In the genomic region with DNA sequence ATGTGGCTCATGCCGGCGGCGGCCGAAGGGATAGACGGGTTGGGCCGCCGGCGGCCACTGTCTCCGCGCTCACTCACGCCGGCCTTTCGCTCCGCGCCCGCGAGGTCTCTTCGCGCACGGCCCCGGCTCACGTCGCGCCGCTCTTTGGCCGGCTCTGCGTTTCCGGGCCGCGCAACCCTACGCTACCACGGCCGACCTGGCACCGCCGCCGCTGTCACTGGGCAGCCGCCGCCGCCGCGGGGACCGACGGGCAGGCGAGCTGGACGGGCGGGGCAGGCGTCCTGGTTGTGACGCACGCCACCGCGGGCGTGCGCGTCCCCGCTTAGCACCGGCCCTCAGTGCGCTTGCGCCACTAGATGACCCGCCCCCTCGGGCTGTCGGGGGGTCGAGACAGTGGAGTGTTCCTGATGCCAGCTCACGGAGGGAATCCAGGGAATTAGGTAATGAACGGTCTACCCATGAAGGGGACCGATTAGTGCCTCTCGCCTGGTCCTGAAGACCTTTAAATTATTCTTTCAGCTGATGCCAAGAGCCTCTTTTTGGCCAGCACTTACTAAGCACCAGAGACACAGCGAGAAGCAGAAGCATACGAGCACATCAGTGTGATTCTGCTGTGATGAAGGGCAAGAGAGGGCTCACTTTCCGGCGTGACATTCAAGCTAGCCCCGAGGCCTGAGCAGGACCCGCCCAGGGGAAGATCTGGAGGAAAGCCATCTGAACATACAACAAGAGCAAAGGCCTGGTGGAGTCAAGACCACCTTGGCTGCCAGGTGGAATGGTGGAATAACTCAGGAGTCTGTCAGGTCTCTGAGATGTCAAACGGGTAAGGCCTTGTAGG, we compare ENCODE assay signal across 8 cellular contexts. TPM values are rescaled to one million over a fixed set of nuclear protein-coding genes. Genes with fewer than 3 reads are reported as not detected.
DNase-seq lines count a peak whose midpoint lies in the region; FAIRE-seq and TF ChIP-seq lines count a peak whose summit lies in the region.

A gene (minus strand): TSS at position 289 of the 838 bp plus-strand sequence. CDS start 278 bp downstream, at position 11.

- H3K27ac Mint-ChIP-seq in mesothelial cell of epicardium: peak within 1 kb of the TSS; percentile 93

- H3K9me2 ChIP-seq in OCI-LY1 (ENCODE audit: low read depth, low read length): no peaks in the 10 kb centered on the region

- H3K79me2 ChIP-seq in OCI-LY1 (ENCODE audit: insufficient read depth, low read length): peaks cover 20% of the 10 kb centered on the region
- H3K79me2 ChIP-seq in endothelial cell of umbilical vein (ENCODE audit: control insufficient read depth, insufficient read depth, low read length): peaks cover 17% of the 10 kb centered on the region

- BruUV-seq in endothelial cell of umbilical vein (replicated peaks; lab: Mats Ljungman, UMichigan): TSS peak; percentile 47

- H3K4me3 Mint-ChIP-seq in mesothelial cell of epicardium: peak within 1 kb of the TSS; percentile 81

- H3K9me3 Mint-ChIP-seq in mesothelial cell of epicardium: no peaks in the 10 kb centered on the region

- peak; percentile 91 for FAIRE-seq in endothelial cell of umbilical vein (lab: Jason Lieb, UNC)

- H3K4me3 ChIP-seq in OCI-LY1 (ENCODE audit: low read depth, low read length, poor library complexity, severe bottlenecking): peak within 1 kb of the TSS; percentile 86
- H3K4me3 ChIP-seq in endothelial cell of umbilical vein (replicated peaks in 1 of 3; ENCODE audit: insufficient read depth in 1 of 3, low read depth in 1 of 3, low read length in 3 of 3): peak within 1 kb of the TSS; percentile 48 to 68 (median 59)

- intact Hi-C loops in endothelial cell of umbilical vein (cut with micrococcal nuclease): loop anchor here (1.0 to 5.0 kb wide), 3 partner anchors 49 to 174 kb away; a partner anchor contains a TSS

- CTCF ChIA-PET in endothelial cell of umbilical vein (lab: Charles Lee): interaction anchor here (0.7 to 1.8 kb wide), 11 partner anchors 9 to 119 kb away, joined by 3 to 8 read pairs (median 3); no protein-coding TSS in a partner anchor

- H3K27me3 ChIP-seq in OCI-LY1 (ENCODE audit: insufficient read depth, low read length) (no peaks in the 10 kb centered on the region), endothelial cell of umbilical vein (ENCODE audit: control insufficient read depth in 2 of 2, insufficient read depth in 2 of 2, low read length in 2 of 2) (no peaks in the 10 kb centered on the region)

- H3K9me1 ChIP-seq in endothelial cell of umbilical vein (replicated peaks; ENCODE audit: control insufficient read depth, extremely low read depth, insufficient read depth, low read length): no peaks in the 10 kb centered on the region

- POLR2A ChIA-PET in endothelial cell of umbilical vein (lab: Charles Lee): interaction anchor here (0.6 to 1.2 kb wide), 2 partner anchors 11 to 63 kb away, joined by 4 to 7 read pairs; no protein-coding TSS in a partner anchor

- no peaks in the 10 kb centered on the region for H3K27me3 Mint-ChIP-seq in mesothelial cell of epicardium (ENCODE audit: low read depth)

- H2AFZ ChIP-seq in OCI-LY1 (ENCODE audit: low read length): no peak within 1 kb of the TSS
- peak within 1 kb of the TSS; percentile 100 for H2AFZ ChIP-seq in endothelial cell of umbilical vein (ENCODE audit: low read depth, low read length)

- peak; percentile 69 for TF ChIP-seq POLR2A in endothelial cell of umbilical vein (IDR thresholded peaks at IDR 0.05; ENCODE audit: low read depth, low read length)

- no peaks in the 10 kb centered on the region for H3F3A ChIP-seq in OCI-LY1 (ENCODE audit: insufficient read depth, low read length)

- H3K36me3 Mint-ChIP-seq in mesothelial cell of epicardium: peaks cover 6% of the 10 kb centered on the region

- H4K20me1 ChIP-seq in OCI-LY1 (ENCODE audit: insufficient read depth, low read length): no peaks in the 10 kb centered on the region
- no peaks in the 10 kb centered on the region for H4K20me1 ChIP-seq in endothelial cell of umbilical vein (replicated peaks; ENCODE audit: control insufficient read depth, extremely low read depth, insufficient read depth, low read length)

- H3K36me3 ChIP-seq in OCI-LY1 (ENCODE audit: insufficient read depth, low read length): peaks cover 7% of the 10 kb centered on the region; the same call in 1 of the 2 replicates
- H3K36me3 ChIP-seq in endothelial cell of umbilical vein (ENCODE audit: control insufficient read depth in 2 of 2, extremely low read depth in 1 of 2, insufficient read depth in 2 of 2, low read length in 2 of 2): no peaks in the 10 kb centered on the region

- H3K4me1 ChIP-seq in OCI-LY1 (ENCODE audit: insufficient read depth, low read length, severe bottlenecking): peaks cover 52% of the 10 kb centered on the region
- peaks cover 9% of the 10 kb centered on the region for H3K4me1 ChIP-seq in endothelial cell of umbilical vein (ENCODE audit: control insufficient read depth, extremely low read depth, insufficient read depth, low read length)

- H3K27ac ChIP-seq in OCI-LY1 (ENCODE audit: low read depth, low read length, poor library complexity, severe bottlenecking) (peak within 1 kb of the TSS; percentile 69), endothelial cell of umbilical vein (ENCODE audit: insufficient read depth, low read depth, low read length) (peak within 1 kb of the TSS; percentile 44)

- DNase-seq in COLO829 (ENCODE audit: low spot score) (peak; percentile 96), GM20000 (ENCODE audit: low spot score) (peak; percentile 96), HT-29 (ENCODE audit: low spot score) (peak; percentile 84), endothelial cell of umbilical vein (ENCODE audit: low read depth, low spot score) (peak; percentile 92), mesothelial cell of epicardium (ENCODE audit: low spot score in 2 of 2, unreplicated experiment in 2 of 2) (peak; percentile 63 to 84)
- DNase-seq in activated CD8-positive, alpha-beta memory T cell treated with anti-CD3 and anti-CD28 coated beads, Interleukin-2, amount 50 U/mL, for 48 hours: peak; percentile 91
- DNase-seq in stimulated activated CD8-positive, alpha-beta memory T cell treated with anti-CD3 and anti-CD28 coated beads, Interleukin-15, amount 100 ng/mL, for 24 hours (ENCODE audit: low read depth): peak; percentile 64

- peaks cover 17% of the 10 kb centered on the region for H3K4me1 Mint-ChIP-seq in mesothelial cell of epicardium

- dilution Hi-C loops in endothelial cell of umbilical vein (cut with MboI; ENCODE audit: extremely low pct_ligation_motif_present, low sequenced_read_pairs): no loop called here

- H3K9me3 ChIP-seq in OCI-LY1 (ENCODE audit: low read length) (peaks cover 3% of the 10 kb centered on the region; the same call in 1 of the 2 replicates), endothelial cell of umbilical vein (replicated peaks; ENCODE audit: control insufficient read depth, insufficient read depth, low read length) (no peaks in the 10 kb centered on the region)

- H3K4me2 ChIP-seq in OCI-LY1 (ENCODE audit: low read length) (peak within 1 kb of the TSS; percentile 77), endothelial cell of umbilical vein (ENCODE audit: insufficient read depth, low read length) (peak within 1 kb of the TSS; percentile 89)

- H3K9ac ChIP-seq in OCI-LY1 (ENCODE audit: low read length): peak within 1 kb of the TSS; percentile 80
- peak within 1 kb of the TSS; percentile 43 for H3K9ac ChIP-seq in endothelial cell of umbilical vein (replicated peaks; ENCODE audit: extremely low read depth, insufficient read depth, low read length)

- no peak for TF ChIP-seq CTCF in GM20000 (IDR thresholded peaks at IDR 0.05; ENCODE audit: extremely low read depth, missing control alignments)
- TF ChIP-seq CTCF in OCI-LY1 (IDR thresholded peaks at IDR 0.05; ENCODE audit: low read length): no peak
- no peak for TF ChIP-seq CTCF in endothelial cell of umbilical vein (IDR thresholded peaks at IDR 0.05; ENCODE audit: extremely low read depth in 1 of 2, insufficient read depth in 1 of 2, low read depth in 1 of 2, low read length in 2 of 2)
- no peak for TF ChIP-seq CTCF in mesothelial cell of epicardium (IDR thresholded peaks at IDR 0.05; ENCODE audit: unreplicated experiment)

TF ChIP-seq in endothelial cell of umbilical vein, 7 proteins besides CTCF, POLR2A, EP300 and RAD21:
- TF ChIP-seq FOS (IDR thresholded peaks at IDR 0.05; ENCODE audit: borderline replicate concordance, insufficient read depth, low read length) (no peak), POLR2AphosphoS5 (IDR thresholded peaks at IDR 0.05; ENCODE audit: insufficient read depth, low read depth, low read length) (peak; percentile 82), MYC (IDR thresholded peaks at IDR 0.05; ENCODE audit: low read depth, low read length) (no peak), JUN (IDR thresholded peaks at IDR 0.05; ENCODE audit: borderline replicate concordance, insufficient read depth, insufficient read length, low read depth) (no peak)

RNA-seq across cellular contexts. Expression of the gene that starts here (rescaled TPM):
- total RNA-seq in HT-29 (2014; rRNA removed; shearing (Covaris generic)): 54.9 and 56.2 TPM in 2 replicates
- total RNA-seq in endothelial cell of umbilical vein (62.8 and 69.9 TPM in 2 replicates), mesothelial cell of epicardium (34.1 to 37.5 TPM (median 35.4 TPM) in 3 replicates)
- polyA plus RNA-seq in endothelial cell of umbilical vein: 8.6 and 10.5 TPM in 2 replicates
- 11.2 and 11.3 TPM in 2 replicates for polyA plus RNA-seq in endothelial cell of umbilical vein (2011; cell fraction: cytosol; rRNA removed)
- polyA plus RNA-seq in endothelial cell of umbilical vein (2011; cell fraction: nucleus; rRNA removed): 8.6 and 9.3 TPM in 2 replicates
- 24.2 and 36.3 TPM in 2 replicates for polyA plus RNA-seq in endothelial cell of umbilical vein (2012)
- 31.1 and 32.1 TPM in 2 replicates for polyA minus RNA-seq in endothelial cell of umbilical vein
- polyA minus RNA-seq in endothelial cell of umbilical vein (2011; cell fraction: cytosol; rRNA and poly(A)+ RNA removed): 34.5 TPM
- polyA minus RNA-seq in endothelial cell of umbilical vein (2011; cell fraction: nucleus; rRNA and poly(A)+ RNA removed): 6.6 and 10.3 TPM in 2 replicates

Comparison
In these comparisons a context has a peak if more than half of its experiments do, and no peak if none do; other contexts are left out.
1. Peak in every context shown above with its lines: DNase-seq, H3K4me3 ChIP-seq and H3K27ac ChIP-seq.